ENCODE assay signal across 1 cellular context in genomic region chr22:36123673-36124630, GRCh38.
TF ChIP-seq lines count a peak whose summit lies in the region.

No MANE protein-coding gene starts in this region.

TF ChIP-seq in K562, 482 proteins besides CTCF, POLR2A, EP300 and RAD21 (continued from another document):
- peak; percentile 67 for TF ChIP-seq ZBTB40 (IDR thresholded peaks at IDR 0.05)
- TF ChIP-seq ZBTB40 (CRISPR knock-in tag; IDR thresholded peaks at IDR 0.05), result no peak
- 0 out of 4 replicates have a peak, but pooled peaks of 1 of the 2 experiments have one; percentile 42 for TF ChIP-seq ZMIZ1 (IDR thresholded peaks at IDR 0.05; ENCODE audit: low read depth in 2 of 2, low read length in 2 of 2)
- TF ChIP-seq ZBTB12 (CRISPR knock-in tag; IDR thresholded peaks at IDR 0.05), result peak; percentile 51; the same call in 1 of the 2 replicates
- TF ChIP-seq KHSRP (IDR thresholded peaks at IDR 0.05), result 0 out of 2 replicates have a peak, but pooled peaks have one; percentile 18
- TF ChIP-seq NBN (IDR thresholded peaks at IDR 0.05; ENCODE audit: low read depth), result 0 out of 2 replicates have a peak, but pooled peaks have one; percentile 38
- TF ChIP-seq NFXL1 (CRISPR knock-in tag; IDR thresholded peaks at IDR 0.05), result no peak
- peak; percentile 7; the same call in 1 of the 2 replicates for TF ChIP-seq TEAD4 (IDR thresholded peaks at IDR 0.05; ENCODE audit: low read length)
- no peak for TF ChIP-seq TEAD4 (CRISPR knock-in tag; IDR thresholded peaks at IDR 0.05; ENCODE audit: borderline replicate concordance)
- TF ChIP-seq ZNF12 (CRISPR knock-in tag; IDR thresholded peaks at IDR 0.05), result 0 out of 2 replicates have a peak, but pooled peaks have one; percentile 56
